ENCODE assay signal across 20 cellular contexts in the genomic region with DNA sequence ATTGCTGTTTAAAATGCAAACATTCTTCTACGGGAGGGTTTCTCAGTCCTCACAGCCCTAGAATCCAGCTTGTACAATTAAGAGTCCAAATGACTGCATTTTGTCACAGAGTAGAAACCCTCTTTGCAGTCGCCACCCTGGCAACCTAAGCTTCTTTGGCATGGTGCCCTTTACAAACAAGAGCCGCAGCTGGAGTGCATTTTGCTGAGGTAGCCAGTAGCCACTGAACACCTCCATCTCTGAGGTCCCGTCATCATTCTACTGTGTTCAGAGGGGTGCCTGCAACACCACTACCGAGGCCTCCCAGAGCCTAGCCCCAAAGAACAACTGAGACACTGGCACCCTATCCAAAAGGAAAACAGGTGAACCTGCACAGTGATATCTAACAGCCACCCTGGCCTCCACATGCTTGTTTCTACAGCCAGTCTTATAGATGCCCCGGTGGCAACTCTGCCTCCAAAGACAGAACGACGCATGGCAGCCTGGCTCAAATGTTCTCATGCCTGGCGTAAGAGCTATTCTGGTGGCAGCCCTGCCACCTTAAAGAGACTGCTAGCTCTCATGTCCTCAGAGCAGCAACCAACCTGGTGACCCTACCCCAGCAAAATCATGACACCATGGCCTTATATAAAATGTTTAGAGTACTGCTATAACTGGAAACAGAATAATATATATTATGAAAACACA.
"Had no signal": no experiment of that assay in that cellular context is flagged by ENCODE, and none has a peak within 500 bp of the region (broad histone marks: within the 10 kb centered on the region; RNA-seq: fewer than 3 reads in every experiment).

No MANE protein-coding gene starts in this region.

- ATAC-seq: activated CD8-positive, alpha-beta T cell treated with anti-CD3 and anti-CD28 coated beads for 36 hours; activated T-helper 17 cell treated with anti-CD3 and anti-CD28 coated beads, Interleukin-2, amount 50 U/mL, for 72 hours; gastroesophageal sphincter; heart right ventricle; left ventricle myocardium superior had no signal

- H3K9me3 ChIP-seq: esophagus muscularis mucosa, gastroesophageal sphincter, thyroid gland had no signal

- H3K4me1 ChIP-seq: esophagus muscularis mucosa, gastroesophageal sphincter, heart right ventricle, thyroid gland had no signal

- H3K27me3 ChIP-seq: esophagus muscularis mucosa, gastroesophageal sphincter, heart right ventricle, thyroid gland had no signal

- H3K4me3 ChIP-seq: esophagus muscularis mucosa, gastroesophageal sphincter, heart right ventricle, thyroid gland had no signal

- H3K36me3 ChIP-seq: esophagus muscularis mucosa, gastroesophageal sphincter, heart right ventricle, thyroid gland had no signal

- H3K27ac ChIP-seq: esophagus muscularis mucosa, gastroesophageal sphincter, heart right ventricle, thyroid gland had no signal

- DNase-seq: activated CD4-positive, alpha-beta T cell treated with anti-CD3 and anti-CD28 coated beads for 48 hours; activated CD4-positive, CD25-positive, alpha-beta regulatory T cell; activated CD8-positive, alpha-beta T cell treated with anti-CD3 and anti-CD28 coated beads for 36 hours; activated naive CD4-positive, alpha-beta T cell; activated naive CD8-positive, alpha-beta T cell treated with anti-CD3 and anti-CD28 coated beads for 36 hours; activated T-cell treated with anti-CD3 and anti-CD28 coated beads, Interleukin-2, amount 50 U/mL, for 1 hour; amniotic stem cell; effector memory CD4-positive, alpha-beta T cell; heart right ventricle; immature natural killer cell; kidney glomerular epithelial cell; left ventricle myocardium superior; occipital lobe; retina; stimulated activated CD8-positive, alpha-beta memory T cell treated with anti-CD3 and anti-CD28 coated beads, Interleukin-4, amount 100 ng/mL, for 48 hours; stimulated activated naive CD4-positive, alpha-beta T cell; thyroid gland had no signal
